ENCODE assay signal across 9 cellular contexts in genomic region chr1:58785424-58786058, GRCh38. TPM values are rescaled to one million over a fixed set of nuclear protein-coding genes. Genes with fewer than 3 reads are reported as not detected.
DNase-seq lines count a peak whose midpoint lies in the region; ATAC-seq, FAIRE-seq and TF ChIP-seq lines count a peak whose summit lies in the region.
"Had no signal": no experiment of that assay in that cellular context is flagged by ENCODE, and none has a peak within 500 bp of the region (broad histone marks: within the 10 kb centered on the region; RNA-seq: fewer than 3 reads in every experiment).

No MANE protein-coding gene starts in this region.

- peak overlapping the region; percentile 93 for H3K4me2 ChIP-seq in A549
- peak overlapping the region; percentile 97 for H3K4me2 ChIP-seq in PC-9

- H3K36me3 ChIP-seq in PC-9 (ENCODE audit: low read depth): peaks cover 23% of the 10 kb centered on the region; the same call in 1 of the 2 replicates

- no TSS peak for BruUV-seq in PC-9 (replicated peaks; lab: Mats Ljungman, UMichigan)

- H4K20me1 ChIP-seq in PC-9 (ENCODE audit: insufficient read depth): peaks cover 32% of the 10 kb centered on the region

- WGBS in A549 (ENCODE audit: missing lambda C conversion rate): 8% methylated on average over 10 of the region's 14 CpGs
- 3% methylated on average over 14 of the region's 14 CpGs for WGBS in right cardiac atrium

- H3K4me3 ChIP-seq in A549: peak overlapping the region; percentile 74
- H3K4me3 ChIP-seq in HFF-Myc (replicated peaks; ENCODE audit: low read depth, low read length): peak overlapping the region; percentile 68
- H3K4me3 ChIP-seq in PC-9: peak overlapping the region; percentile 84
- peak overlapping the region; percentile 74 for H3K4me3 ChIP-seq in right cardiac atrium (ENCODE audit: low read length)

- no peak for TF ChIP-seq POLR2A in A549 (IDR thresholded peaks at IDR 0.05; ENCODE audit: low read length)

- POLR2A ChIA-PET in A549 (lab: Yijun Ruan, JAX) (interaction anchor here (0.5 to 3.2 kb wide), 4 partner anchors 64 to 371 kb away, joined by 3 to 10 read pairs (median 4); no protein-coding TSS in a partner anchor), PC-9 (lab: Charles Lee; ENCODE audit: unreplicated experiment) (interaction anchor here (0.5 to 1.9 kb wide), 7 partner anchors 28 to 512 kb away, joined by 3 to 15 read pairs (median 4); no protein-coding TSS in a partner anchor)

- H3K27me3 ChIP-seq in PC-9 (ENCODE audit: insufficient read depth, low read depth) (no peaks in the 10 kb centered on the region), right cardiac atrium (ENCODE audit: control insufficient read depth, insufficient read depth) (no peaks in the 10 kb centered on the region)

- peaks cover 6% of the 10 kb centered on the region for H3K9me3 Mint-ChIP-seq in activated naive CD8-positive, alpha-beta T cell treated with anti-CD3 and anti-CD28 coated beads, Interleukin-2, amount 50 U/mL, for 24 hours

- peak; percentile 2 to 3; a peak in 4 of 6 replicates for ATAC-seq in A549
- ATAC-seq in activated naive CD8-positive, alpha-beta T cell treated with anti-CD3 and anti-CD28 coated beads, Interleukin-2, amount 50 U/mL, for 24 hours: no peak
- peak in 1 of 2 donors; percentile 0 for ATAC-seq in right cardiac atrium
- ATAC-seq in HG02763 (IDR thresholded peaks at IDR 0.05; ENCODE audit: unreplicated experiment): no peak

- H3K9me2 ChIP-seq in PC-9 (ENCODE audit: insufficient read depth): no peaks in the 10 kb centered on the region

- peak overlapping the region; percentile 90 for H3K27ac Mint-ChIP-seq in activated naive CD8-positive, alpha-beta T cell treated with anti-CD3 and anti-CD28 coated beads, Interleukin-2, amount 50 U/mL, for 24 hours

- peaks cover 14% of the 10 kb centered on the region for H3K4me1 ChIP-seq in A549
- peaks cover 22% of the 10 kb centered on the region for H3K4me1 ChIP-seq in PC-9 (replicated peaks; ENCODE audit: insufficient read depth)
- no peaks in the 10 kb centered on the region for H3K4me1 ChIP-seq in right cardiac atrium (ENCODE audit: control insufficient read depth, insufficient read depth, low read length)

- peak overlapping the region; percentile 85 to 98 for H3K27ac ChIP-seq in A549
- peak overlapping the region; percentile 99 for H3K27ac ChIP-seq in PC-9
- peak overlapping the region; percentile 98 for H3K27ac ChIP-seq in right cardiac atrium (ENCODE audit: low read length)

- peak overlapping the region; percentile 86 for H3K4me3 Mint-ChIP-seq in activated naive CD8-positive, alpha-beta T cell treated with anti-CD3 and anti-CD28 coated beads, Interleukin-2, amount 50 U/mL, for 24 hours

- peaks cover 41% of the 10 kb centered on the region for H3F3A ChIP-seq in PC-9 (ENCODE audit: insufficient read depth, low read depth)

- H3K79me2 ChIP-seq in PC-9 (ENCODE audit: low read depth): peaks cover 33% of the 10 kb centered on the region

- FAIRE-seq in A549 (lab: Jason Lieb, UNC): no peak
- FAIRE-seq: islet of Langerhans had no signal

- no peak; the same call in 2 of the 3 replicates for TF ChIP-seq CTCF in A549 (IDR thresholded peaks at IDR 0.05)
- TF ChIP-seq CTCF in HFF-Myc (IDR thresholded peaks at IDR 0.05; ENCODE audit: low read depth, low read length, missing control alignments): no peak
- TF ChIP-seq CTCF in PC-9 (conservative IDR thresholded peaks at IDR 0.05): peak; percentile 5; the same call in 1 of the 2 replicates
- no peak for TF ChIP-seq CTCF in GM13977 (IDR thresholded peaks at IDR 0.05; ENCODE audit: extremely low read depth, insufficient read depth, missing control alignments)

- CTCF ChIA-PET in A549 (lab: Yijun Ruan, JAX): interaction anchor here (0.5 to 4.9 kb wide), 19 partner anchors 8 to 980 kb away, joined by 3 to 19 read pairs (median 3); no protein-coding TSS in a partner anchor
- CTCF ChIA-PET in PC-9 (lab: Charles Lee): interaction anchor here (0.6 to 1.8 kb wide), 3 partner anchors 11 to 245 kb away, joined by 4 to 8 read pairs (median 7); no protein-coding TSS in a partner anchor

- peak in 1 of 2 experiments; percentile 24 for DNase-seq in A549 (ENCODE audit: low read depth in 1 of 2, low spot score in 1 of 2)
- DNase-seq in HFF-Myc (ENCODE audit: extremely low read depth, low read depth): no peak
- peak; percentile 81 to 95 for DNase-seq in PC-9
- DNase-seq in activated naive CD8-positive, alpha-beta T cell treated with anti-CD3 and anti-CD28 coated beads, Interleukin-2, amount 50 U/mL, for 24 hours: peak; percentile 35
- DNase-seq in right cardiac atrium: no peak
- DNase-seq in renal cortical epithelial cell (ENCODE audit: low read depth): peak; percentile 97
- no peak for DNase-seq in GM13977 (ENCODE audit: low spot score)

- H3K9me3 ChIP-seq in A549 (no peaks in the 10 kb centered on the region), PC-9 (ENCODE audit: insufficient read depth, low read depth) (peaks cover 7% of the 10 kb centered on the region; the same call in 1 of the 2 replicates), right cardiac atrium (ENCODE audit: control insufficient read depth, low read length) (no peaks in the 10 kb centered on the region)

- intact Hi-C loops in PC-9 (cut with micrococcal nuclease; ENCODE audit: unreplicated experiment): loop anchor here (1.0 to 10.0 kb wide), 15 partner anchors 30 to 974 kb away; no protein-coding TSS in a partner anchor
- intact Hi-C loops in right cardiac atrium (cut with DNase I): loop anchor here in 3 of 4 donors (2.0 to 10.0 kb wide), 10 partner anchors 29 to 919 kb away; partner anchors contain the start of gene FGGY (in 2 of the 3)

- in situ Hi-C loops in GM13977 (cut with MboI; ENCODE audit: low pct_unique_long_range_greater_than_20kb, low sequenced_read_pairs, unreplicated experiment): loop anchor here (25.0 kb wide), 1 partner anchor 502 kb away; the partner anchor contains the start of gene FGGY

- H2AFZ ChIP-seq in PC-9: peak overlapping the region; percentile 67; the same call in 1 of the 2 replicates

- H3K27me3 Mint-ChIP-seq in activated naive CD8-positive, alpha-beta T cell treated with anti-CD3 and anti-CD28 coated beads, Interleukin-2, amount 50 U/mL, for 24 hours: peaks cover under 1% of the 10 kb centered on the region

- no peak for TF ChIP-seq EP300 in A549 (IDR thresholded peaks at IDR 0.05)

- TF ChIP-seq RAD21 in A549 (conservative IDR thresholded peaks at IDR 0.05 in 1 of 2, IDR thresholded peaks at IDR 0.05 in 1 of 2): no peak

- peaks cover 36% of the 10 kb centered on the region for H3K4me1 Mint-ChIP-seq in activated naive CD8-positive, alpha-beta T cell treated with anti-CD3 and anti-CD28 coated beads, Interleukin-2, amount 50 U/mL, for 24 hours

- peaks cover 29% of the 10 kb centered on the region for H3K36me3 Mint-ChIP-seq in activated naive CD8-positive, alpha-beta T cell treated with anti-CD3 and anti-CD28 coated beads, Interleukin-2, amount 50 U/mL, for 24 hours (ENCODE audit: low read depth)

TF ChIP-seq in A549, 52 proteins besides CTCF, POLR2A, EP300 and RAD21:
- peak; percentile 44; the same call in 1 of the 3 replicates for TF ChIP-seq SMC3 (IDR thresholded peaks at IDR 0.05)
- TF ChIP-seq CBX2 (IDR thresholded peaks at IDR 0.05; ENCODE audit: borderline replicate concordance, low read depth): no peak

RNA-seq across cellular contexts. Expression of gene JUN, which starts 1.7 kb away (rescaled TPM):
- polyA plus RNA-seq in A549 (2011; rRNA removed) (32.6 and 59.8 TPM in 2 replicates), A549 (2017; fragmentation: RNase III; extraction: RNeasy Plus Mini Kit Qiagen cat#74134 plus additional on column Dnase treatment) (23.3 to 27.4 TPM (median 23.3 TPM) in 3 replicates), right cardiac atrium (211 TPM)
- polyA plus RNA-seq in A549 (2012; cell fraction: cytosol; rRNA removed): 60.3 and 71.5 TPM in 2 replicates
- polyA plus RNA-seq in A549 (2012; cell fraction: nucleus; rRNA removed): 96.1 and 156 TPM in 2 replicates
- polyA minus RNA-seq in A549 (2011; rRNA and poly(A)+ RNA removed): 47.1 and 53.4 TPM in 2 replicates
- total RNA-seq in PC-9 (2021) (74.7 and 93.7 TPM in 2 replicates), right cardiac atrium (10 to 100 TPM; 41.1 to 69.8 (median 50.7) TPM), renal cortical epithelial cell (104 and 154 TPM in 2 replicates)

Comparison
In these comparisons a context has a peak if more than half of its experiments do, and no peak if none do; other contexts are left out.
1. ATAC-seq: peak in A549 (2 of 2); none in activated naive CD8-positive, alpha-beta T cell treated with anti-CD3 and anti-CD28 coated beads, Interleukin-2, amount 50 U/mL, for 24 hours (single experiment) and HG02763 (single experiment).
2. DNase-seq: peak in PC-9 (2 of 2), activated naive CD8-positive, alpha-beta T cell treated with anti-CD3 and anti-CD28 coated beads, Interleukin-2, amount 50 U/mL, for 24 hours (single experiment) and renal cortical epithelial cell (single experiment); none in HFF-Myc (single experiment), right cardiac atrium (0 of 3) and GM13977 (single experiment).
3. Peak in every context shown above with its lines, with median percentiles within 50 percentile points of each other: H3K27ac ChIP-seq and H3K4me3 ChIP-seq.